ENCODE assay signal across 28 cellular contexts in genomic region chr9:94082553-94082952, GRCh38. TPM values are rescaled to one million over a fixed set of nuclear protein-coding genes. Genes with fewer than 3 reads are reported as not detected.
DNase-seq lines count a peak whose midpoint lies in the region; ATAC-seq and TF ChIP-seq lines count a peak whose summit lies in the region.
"Had no signal": no experiment of that assay in that cellular context is flagged by ENCODE, and none has a peak within 500 bp of the region (broad histone marks: within the 10 kb centered on the region; RNA-seq: fewer than 3 reads in every experiment).

No MANE protein-coding gene starts in this region.

- no peaks in the 10 kb centered on the region for H3K9me3 Mint-ChIP-seq in brain
- H3K9me3 Mint-ChIP-seq in nephron: no peaks in the 10 kb centered on the region
- no peaks in the 10 kb centered on the region for H3K9me3 Mint-ChIP-seq in endothelial cell (ENCODE audit: unreplicated experiment)
- H3K9me3 Mint-ChIP-seq: activated CD4-positive, alpha-beta T cell treated with anti-CD3 and anti-CD28 coated beads, Interleukin-2, amount 10 ng/mL, durations not matched to agents 24 days and 14 days; activated T-cell treated with anti-CD3 and anti-CD28 coated beads, Interleukin-2, amount 50 U/mL, for 72 hours; effector memory CD8-positive, alpha-beta T cell; naive thymus-derived CD4-positive, alpha-beta T cell; stimulated activated naive B cell treated with anti-CD40 and anti-IgM and Interleukin-4, amounts not matched to agents 10 μg/mL and 1 μg/mL and 100 μg/mL, for 72 hours had no signal

- TF ChIP-seq EP300 in tibial nerve (IDR thresholded peaks at IDR 0.05): no peak

- H3K4me1 ChIP-seq in heart right ventricle: peaks cover 0 to 62% (median 32%) of the 10 kb centered on the region in 9 donors
- peaks cover 0 to 51% (median 13%) of the 10 kb centered on the region in 4 donors for H3K4me1 ChIP-seq in tibial nerve

- H3K9me3 ChIP-seq in heart right ventricle (no peaks in the 10 kb centered on the region), tibial nerve (no peaks in the 10 kb centered on the region)
- H3K9me3 ChIP-seq: BE2C, ovary had no signal

- ATAC-seq in heart right ventricle (peak in 2 of 8 donors; percentile 20 to 35), Right ventricle myocardium superior (ENCODE audit: poor library complexity) (no peak)
- ATAC-seq: effector memory CD8-positive, alpha-beta T cell; naive thymus-derived CD4-positive, alpha-beta T cell; stimulated activated naive B cell treated with anti-CD40 and anti-IgM and Interleukin-4, amounts not matched to agents 10 μg/mL and 1 μg/mL and 100 μg/mL, for 72 hours had no signal

- H3K27me3 Mint-ChIP-seq in brain: no peaks in the 10 kb centered on the region
- H3K27me3 Mint-ChIP-seq in nephron (ENCODE audit: low read depth): no peaks in the 10 kb centered on the region
- H3K27me3 Mint-ChIP-seq in endothelial cell (ENCODE audit: unreplicated experiment): no peaks in the 10 kb centered on the region
- H3K27me3 Mint-ChIP-seq: activated CD4-positive, alpha-beta T cell treated with anti-CD3 and anti-CD28 coated beads, Interleukin-2, amount 10 ng/mL, durations not matched to agents 24 days and 14 days; effector memory CD8-positive, alpha-beta T cell; naive thymus-derived CD4-positive, alpha-beta T cell; stimulated activated naive B cell treated with anti-CD40 and anti-IgM and Interleukin-4, amounts not matched to agents 10 μg/mL and 1 μg/mL and 100 μg/mL, for 72 hours had no signal

- intact Hi-C loops in heart right ventricle (cut with DNase I): loop anchor here in 4 of 10 donors (2.0 to 10.0 kb wide), 6 partner anchors 52 to 130 kb away; no protein-coding TSS in a partner anchor
- intact Hi-C loops in Right ventricle myocardium superior (cut with DNase I): loop anchor here (10.0 kb wide), 1 partner anchor 52 kb away; no protein-coding TSS in a partner anchor

- 71 to 82% methylated on average over 3 of the region's 3 CpGs for WGBS in heart right ventricle, 2 donors
- WGBS in tibial nerve, 2 donors: 73 to 76% methylated on average over 3 of the region's 3 CpGs

- H3K4me3 Mint-ChIP-seq in brain: no peak overlapping the region
- no peak overlapping the region for H3K4me3 Mint-ChIP-seq in nephron
- no peak overlapping the region for H3K4me3 Mint-ChIP-seq in endothelial cell (ENCODE audit: unreplicated experiment)
- H3K4me3 Mint-ChIP-seq: activated CD4-positive, alpha-beta T cell treated with anti-CD3 and anti-CD28 coated beads, Interleukin-2, amount 10 ng/mL, durations not matched to agents 24 days and 14 days; activated T-cell treated with anti-CD3 and anti-CD28 coated beads, Interleukin-2, amount 50 U/mL, for 72 hours; effector memory CD8-positive, alpha-beta T cell; naive thymus-derived CD4-positive, alpha-beta T cell; stimulated activated naive B cell treated with anti-CD40 and anti-IgM and Interleukin-4, amounts not matched to agents 10 μg/mL and 1 μg/mL and 100 μg/mL, for 72 hours had no signal

- TF ChIP-seq POLR2A in tibial nerve (IDR thresholded peaks at IDR 0.05): no peak

- DNase-seq in heart right ventricle: no peak
- DNase-seq in Right ventricle myocardium superior: no peak
- DNase-seq in tibial nerve (ENCODE audit: low spot score in 2 of 2): no peak
- DNase-seq in DMS79 (lab: John Stamatoyannopoulos, UW): no peak
- DNase-seq in endothelial cell (ENCODE audit: low spot score): no peak
- no peak for DNase-seq in DMS153 treated with DMSO at 0.1 percent for 48 hours (lab: John Stamatoyannopoulos, UW; ENCODE audit: unreplicated experiment)
- DNase-seq: ACHN; activated CD4-positive, alpha-beta T cell treated with anti-CD3 and anti-CD28 coated beads, Interleukin-2, amount 10 ng/mL, durations not matched to agents 24 days and 14 days; activated naive CD4-positive, alpha-beta T cell treated with Interleukin-2 at 50 U/mL for 16 hours; activated T-cell treated with anti-CD3 and anti-CD28 coated beads, Interleukin-2, amount 50 U/mL, for 72 hours; BE2C; effector memory CD8-positive, alpha-beta T cell; foreskin fibroblast; H7; naive thymus-derived CD4-positive, alpha-beta T cell; NCI-H1092 treated with DMSO at 0.1 percent for 48 hours; NCI-H187; NCI-H2171 treated with DMSO at 0.1 percent for 48 hours; NCI-H524; ovary; SIG-M5; stimulated activated CD4-positive, alpha-beta T cell treated with anti-CD3 and anti-CD28 coated beads, Interleukin-4, amount 100 ng/mL, for 24 hours; stimulated activated naive B cell treated with anti-CD40 and anti-IgM and Interleukin-4, amounts not matched to agents 10 μg/mL and 1 μg/mL and 100 μg/mL, for 72 hours; SW 1271; T-helper 9 cell had no signal

- no peak overlapping the region for H3K4me3 ChIP-seq in heart right ventricle
- no peak overlapping the region for H3K4me3 ChIP-seq in tibial nerve
- H3K4me3 ChIP-seq: ovary had no signal

- no peak for TF ChIP-seq CTCF in heart right ventricle (IDR thresholded peaks at IDR 0.05)
- no peak for TF ChIP-seq CTCF in brain (conservative IDR thresholded peaks at IDR 0.05)
- TF ChIP-seq CTCF in nephron (IDR thresholded peaks at IDR 0.05; ENCODE audit: unreplicated experiment in 3 of 3): no peak
- TF ChIP-seq CTCF in tibial nerve (IDR thresholded peaks at IDR 0.05): no peak
- TF ChIP-seq CTCF in endothelial cell (IDR thresholded peaks at IDR 0.05; ENCODE audit: unreplicated experiment): no peak

- peak overlapping the region; percentile 6 to 76 (median 38) for H3K27ac ChIP-seq in heart right ventricle
- peak overlapping the region; percentile 48 to 92 (median 78) for H3K27ac ChIP-seq in tibial nerve
- H3K27ac ChIP-seq: coronary artery, ovary had no signal

- H3K27ac Mint-ChIP-seq in brain (peak overlapping the region in 4 of 5 experiments; percentile 48 to 93 (median 62)), nephron (peak overlapping the region; percentile 56 to 84 (median 67)), endothelial cell (ENCODE audit: unreplicated experiment) (no peak overlapping the region)
- H3K27ac Mint-ChIP-seq: activated CD4-positive, alpha-beta T cell treated with anti-CD3 and anti-CD28 coated beads, Interleukin-2, amount 10 ng/mL, durations not matched to agents 24 days and 14 days; activated T-cell treated with anti-CD3 and anti-CD28 coated beads, Interleukin-2, amount 50 U/mL, for 72 hours; effector memory CD8-positive, alpha-beta T cell; naive thymus-derived CD4-positive, alpha-beta T cell; stimulated activated naive B cell treated with anti-CD40 and anti-IgM and Interleukin-4, amounts not matched to agents 10 μg/mL and 1 μg/mL and 100 μg/mL, for 72 hours had no signal

- H3K36me3 ChIP-seq in heart right ventricle (peaks cover 0 to 2% (median 0%) of the 10 kb centered on the region in 9 donors), tibial nerve (peaks cover 0 to 4% (median 0%) of the 10 kb centered on the region in 3 donors)
- H3K36me3 ChIP-seq: BE2C, ovary had no signal

- H3K4me1 Mint-ChIP-seq in brain (peaks cover 57% of the 10 kb centered on the region), nephron (peaks cover 42% of the 10 kb centered on the region), endothelial cell (ENCODE audit: unreplicated experiment) (no peaks in the 10 kb centered on the region)
- H3K4me1 Mint-ChIP-seq: activated CD4-positive, alpha-beta T cell treated with anti-CD3 and anti-CD28 coated beads, Interleukin-2, amount 10 ng/mL, durations not matched to agents 24 days and 14 days; naive thymus-derived CD4-positive, alpha-beta T cell had no signal

- H3K36me3 Mint-ChIP-seq in brain: peaks cover 34% of the 10 kb centered on the region
- peaks cover 30% of the 10 kb centered on the region for H3K36me3 Mint-ChIP-seq in nephron (ENCODE audit: low read depth)
- H3K36me3 Mint-ChIP-seq in endothelial cell (ENCODE audit: low read depth, unreplicated experiment): no peaks in the 10 kb centered on the region

- no peaks in the 10 kb centered on the region for H3K27me3 ChIP-seq in heart right ventricle
- H3K27me3 ChIP-seq in tibial nerve: no peaks in the 10 kb centered on the region
- H3K27me3 ChIP-seq: BE2C, ovary had no signal

RNA-seq across cellular contexts. Expression of gene PTPDC1, which starts 1.7 kb away (rescaled TPM):
- total RNA-seq in heart right ventricle: 10 to 100 TPM in 4 of 10 donors, 1 to 10 TPM in 6; 6.3 to 14.7 (median 9.5) TPM
- 10 to 100 TPM in 1 of 2 donors, 1 to 10 TPM in 1; 5.3 to 14.3 TPM for polyA plus RNA-seq in heart right ventricle
- total RNA-seq in Right ventricle myocardium superior: 8.4 TPM
- polyA plus RNA-seq in brain (ENCODE audit: insufficient read depth, low read depth, low replicate concordance): 10.2 TPM
- 10 to 100 TPM; 43.8 to 80.2 (median 65.3) TPM for total RNA-seq in tibial nerve
- 7.4 TPM for total RNA-seq in endothelial cell (ENCODE audit: unreplicated experiment)
